Comparison of ENCODE assay signal across 19 cellular contexts in genomic region chr1:152517237-152517811, GRCh38. TPM values are rescaled to one million over a fixed set of nuclear protein-coding genes. Genes with fewer than 3 reads are reported as not detected.
A peak's percentile ranks its signal among the peaks of the same experiment; 100 is the strongest.
DNase-seq lines count a peak whose midpoint lies in the region; ATAC-seq and TF ChIP-seq lines count a peak whose summit lies in the region.
"Had no signal": no experiment of that assay in that cellular context is flagged by ENCODE, and none has a peak within 500 bp of the region (broad histone marks: within the 10 kb centered on the region; RNA-seq: fewer than 3 reads in every experiment).

No MANE protein-coding gene starts in this region.

- H3K27ac Mint-ChIP-seq in HFFc6, result no peak overlapping the region; the same call in 1 of the 2 replicates
- no peak overlapping the region for H3K27ac Mint-ChIP-seq in activated CD8-positive, alpha-beta T cell treated with anti-CD3 and anti-CD28 coated beads, Interleukin-2, amount 10 ng/mL, durations not matched to agents 7 days and 5 days
- H3K27ac Mint-ChIP-seq in stimulated activated naive B cell treated with anti-CD40 and anti-IgM and Interleukin-4, amounts not matched to agents 10 μg/mL and 1 μg/mL and 100 μg/mL, for 72 hours, result no peak overlapping the region
- H3K27ac Mint-ChIP-seq: activated CD4-positive, alpha-beta T cell treated with anti-CD3 and anti-CD28 coated beads, Interleukin-2, amount 10 ng/mL, durations not matched to agents 7 days and 5 days; activated naive CD4-positive, alpha-beta T cell treated with anti-CD3 and anti-CD28 coated beads for 36 hours; CD4-positive, CD25-positive, alpha-beta regulatory T cell had no signal

- H3K36me3 Mint-ChIP-seq in HFFc6 (ENCODE audit: low read depth), result no peaks in the 10 kb centered on the region
- no peaks in the 10 kb centered on the region for H3K36me3 Mint-ChIP-seq in activated CD8-positive, alpha-beta T cell treated with anti-CD3 and anti-CD28 coated beads, Interleukin-2, amount 10 ng/mL, durations not matched to agents 7 days and 5 days (ENCODE audit: low read depth)
- H3K36me3 Mint-ChIP-seq in stimulated activated naive B cell treated with anti-CD40 and anti-IgM and Interleukin-4, amounts not matched to agents 10 μg/mL and 1 μg/mL and 100 μg/mL, for 72 hours, result no peaks in the 10 kb centered on the region
- H3K36me3 Mint-ChIP-seq: CD4-positive, CD25-positive, alpha-beta regulatory T cell had no signal

- no peaks in the 10 kb centered on the region for H3K9me3 ChIP-seq in RWPE2 (ENCODE audit: severe bottlenecking)
- H3K9me3 ChIP-seq: heart right ventricle, stomach had no signal

- no peak overlapping the region for H3K4me3 Mint-ChIP-seq in HFFc6
- H3K4me3 Mint-ChIP-seq in activated CD8-positive, alpha-beta T cell treated with anti-CD3 and anti-CD28 coated beads, Interleukin-2, amount 10 ng/mL, durations not matched to agents 7 days and 5 days, result no peak overlapping the region
- H3K4me3 Mint-ChIP-seq in stimulated activated naive B cell treated with anti-CD40 and anti-IgM and Interleukin-4, amounts not matched to agents 10 μg/mL and 1 μg/mL and 100 μg/mL, for 72 hours, result no peak overlapping the region
- H3K4me3 Mint-ChIP-seq: activated CD4-positive, alpha-beta T cell treated with anti-CD3 and anti-CD28 coated beads, Interleukin-2, amount 10 ng/mL, durations not matched to agents 7 days and 5 days; activated naive CD4-positive, alpha-beta T cell treated with anti-CD3 and anti-CD28 coated beads for 36 hours; CD4-positive, CD25-positive, alpha-beta regulatory T cell had no signal

- no peaks in the 10 kb centered on the region for H3K27me3 ChIP-seq in RWPE2 (ENCODE audit: insufficient read depth, poor library complexity, severe bottlenecking)
- H3K27me3 ChIP-seq in foreskin keratinocyte, result peaks cover 4% of the 10 kb centered on the region

- no peak overlapping the region for H3K4me3 ChIP-seq in RWPE2 (ENCODE audit: severe bottlenecking)
- H3K4me3 ChIP-seq: heart right ventricle, stomach had no signal

- CTCF ChIA-PET in activated CD8-positive, alpha-beta T cell treated with anti-CD3 and anti-CD28 coated beads, Interleukin-2, amount 10 ng/mL, durations not matched to agents 7 days and 5 days (lab: Charles Lee), result no interaction called here

- no peaks in the 10 kb centered on the region for H3K36me3 ChIP-seq in RWPE2 (ENCODE audit: low read depth)
- H3K36me3 ChIP-seq: heart right ventricle, stomach had no signal

- peak overlapping the region; percentile 78 for H3K27ac ChIP-seq in RWPE2 (ENCODE audit: poor library complexity, severe bottlenecking)
- H3K27ac ChIP-seq in foreskin keratinocyte, result peak overlapping the region; percentile 66
- H3K27ac ChIP-seq: heart right ventricle, stomach had no signal

- TF ChIP-seq CTCF in HFFc6 (IDR thresholded peaks at IDR 0.05) (no peak), RWPE2 (IDR thresholded peaks at IDR 0.05; ENCODE audit: poor library complexity, severe bottlenecking) (no peak), foreskin keratinocyte (conservative IDR thresholded peaks at IDR 0.05) (no peak)

- POLR2A ChIA-PET in activated CD8-positive, alpha-beta T cell treated with anti-CD3 and anti-CD28 coated beads, Interleukin-2, amount 10 ng/mL, durations not matched to agents 7 days and 5 days (lab: Charles Lee), result no interaction called here

- DNase-seq in A172 (ENCODE audit: low spot score), result peak; percentile 88
- peak; percentile 18 for DNase-seq in HFFc6
- DNase-seq in RWPE2 (ENCODE audit: low spot score), result peak; percentile 77
- DNase-seq in foreskin keratinocyte, result peak in 1 of 2 donors; percentile 67
- DNase-seq in posterior vena cava (ENCODE audit: low spot score), result no peak
- DNase-seq in activated CD8-positive, alpha-beta T cell treated with anti-CD3 and anti-CD28 coated beads, Interleukin-2, amount 10 ng/mL, durations not matched to agents 7 days and 5 days, result no peak
- no peak for DNase-seq in stimulated activated naive B cell treated with anti-CD40 and anti-IgM and Interleukin-4, amounts not matched to agents 10 μg/mL and 1 μg/mL and 100 μg/mL, for 72 hours
- DNase-seq: activated CD4-positive, alpha-beta T cell treated with anti-CD3 and anti-CD28 coated beads, Interleukin-2, amount 10 ng/mL, durations not matched to agents 7 days and 5 days; activated naive CD4-positive, alpha-beta T cell treated with anti-CD3 and anti-CD28 coated beads for 36 hours; activated T-cell treated with anti-CD3 and anti-CD28 coated beads for 4 hours; CD4-positive, CD25-positive, alpha-beta regulatory T cell; heart right ventricle; NCI-H2081; NCI-H526; retina; stomach had no signal

- intact Hi-C loops in posterior vena cava (cut with DNase I), result no loop called here

- peaks cover 13% of the 10 kb centered on the region; the same call in 1 of the 2 replicates for H3K4me1 Mint-ChIP-seq in HFFc6 (ENCODE audit: low read depth)
- no peaks in the 10 kb centered on the region for H3K4me1 Mint-ChIP-seq in activated CD8-positive, alpha-beta T cell treated with anti-CD3 and anti-CD28 coated beads, Interleukin-2, amount 10 ng/mL, durations not matched to agents 7 days and 5 days (ENCODE audit: low read depth)
- no peaks in the 10 kb centered on the region for H3K4me1 Mint-ChIP-seq in stimulated activated naive B cell treated with anti-CD40 and anti-IgM and Interleukin-4, amounts not matched to agents 10 μg/mL and 1 μg/mL and 100 μg/mL, for 72 hours

- H3K4me1 ChIP-seq in RWPE2 (ENCODE audit: insufficient read depth, poor library complexity, severe bottlenecking), result peaks cover 37% of the 10 kb centered on the region
- peaks cover 15% of the 10 kb centered on the region for H3K4me1 ChIP-seq in foreskin keratinocyte

- ATAC-seq in RWPE2 (ENCODE audit: low read depth) (peak; percentile 88), foreskin keratinocyte (peak; percentile 77), HG02571 (IDR thresholded peaks at IDR 0.05; ENCODE audit: unreplicated experiment) (no peak)
- no peak for ATAC-seq in activated CD8-positive, alpha-beta T cell treated with anti-CD3 and anti-CD28 coated beads, Interleukin-2, amount 10 ng/mL, durations not matched to agents 7 days and 5 days
- ATAC-seq in stimulated activated naive B cell treated with anti-CD40 and anti-IgM and Interleukin-4, amounts not matched to agents 10 μg/mL and 1 μg/mL and 100 μg/mL, for 72 hours (replicated peaks), result no peak

- no peaks in the 10 kb centered on the region for H3K9me3 Mint-ChIP-seq in HFFc6
- no peaks in the 10 kb centered on the region for H3K9me3 Mint-ChIP-seq in activated CD8-positive, alpha-beta T cell treated with anti-CD3 and anti-CD28 coated beads, Interleukin-2, amount 10 ng/mL, durations not matched to agents 7 days and 5 days (ENCODE audit: insufficient read depth)
- no peaks in the 10 kb centered on the region for H3K9me3 Mint-ChIP-seq in stimulated activated naive B cell treated with anti-CD40 and anti-IgM and Interleukin-4, amounts not matched to agents 10 μg/mL and 1 μg/mL and 100 μg/mL, for 72 hours
- H3K9me3 Mint-ChIP-seq: activated CD4-positive, alpha-beta T cell treated with anti-CD3 and anti-CD28 coated beads, Interleukin-2, amount 10 ng/mL, durations not matched to agents 7 days and 5 days; activated naive CD4-positive, alpha-beta T cell treated with anti-CD3 and anti-CD28 coated beads for 36 hours had no signal

- peaks cover 14% of the 10 kb centered on the region for H3K27me3 Mint-ChIP-seq in HFFc6 (ENCODE audit: insufficient read depth)
- H3K27me3 Mint-ChIP-seq in activated CD8-positive, alpha-beta T cell treated with anti-CD3 and anti-CD28 coated beads, Interleukin-2, amount 10 ng/mL, durations not matched to agents 7 days and 5 days (ENCODE audit: low read depth), result peaks cover 41% of the 10 kb centered on the region
- H3K27me3 Mint-ChIP-seq in stimulated activated naive B cell treated with anti-CD40 and anti-IgM and Interleukin-4, amounts not matched to agents 10 μg/mL and 1 μg/mL and 100 μg/mL, for 72 hours, result peaks cover 40 to 51% of the 10 kb centered on the region in 2 donors

RNA-seq across cellular contexts. Expression of gene CRCT1, which starts 3.0 kb away (rescaled TPM):
- not detected in 2 replicates for total RNA-seq in A172 (2014; rRNA removed; shearing (Covaris generic))
- not detected for total RNA-seq in HFFc6 (2021; fragmentation: NEBNext Ultra II Directional; extraction: Animal tissue kit (Norgen Biotek cat#: 25700))
- total RNA-seq in foreskin keratinocyte (1.7 and 3.5 TPM in 2 replicates), posterior vena cava (not detected)
- polyA plus RNA-seq in foreskin keratinocyte, result 2.6 and 5.6 TPM in 2 replicates
- total RNA-seq in activated CD8-positive, alpha-beta T cell treated with anti-CD3 and anti-CD28 coated beads, Interleukin-2, amount 10 ng/mL, durations not matched to agents 7 days and 5 days, result not detected
- total RNA-seq: A673; activated CD4-positive, alpha-beta T cell treated with anti-CD3 and anti-CD28 coated beads, Interleukin-2, amount 10 ng/mL, durations not matched to agents 7 days and 5 days; activated naive CD4-positive, alpha-beta T cell treated with anti-CD3 and anti-CD28 coated beads for 36 hours; CD4-positive, CD25-positive, alpha-beta regulatory T cell; heart right ventricle; stomach; ureter had no signal
- polyA plus RNA-seq: CD4-positive, CD25-positive, alpha-beta regulatory T cell had no signal

RNA-seq across cellular contexts. Expression of gene LCE5A, which starts 6.7 kb away (rescaled TPM):
- not detected in 2 replicates for total RNA-seq in A172 (2014; rRNA removed; shearing (Covaris generic))
- not detected for total RNA-seq in HFFc6 (2021; fragmentation: NEBNext Ultra II Directional; extraction: Animal tissue kit (Norgen Biotek cat#: 25700))
- total RNA-seq in foreskin keratinocyte, result not detected in 2 replicates
- not detected in 2 replicates for polyA plus RNA-seq in foreskin keratinocyte
- total RNA-seq in posterior vena cava, result not detected
- total RNA-seq in activated CD8-positive, alpha-beta T cell treated with anti-CD3 and anti-CD28 coated beads, Interleukin-2, amount 10 ng/mL, durations not matched to agents 7 days and 5 days, result not detected
- total RNA-seq: A673; activated CD4-positive, alpha-beta T cell treated with anti-CD3 and anti-CD28 coated beads, Interleukin-2, amount 10 ng/mL, durations not matched to agents 7 days and 5 days; activated naive CD4-positive, alpha-beta T cell treated with anti-CD3 and anti-CD28 coated beads for 36 hours; CD4-positive, CD25-positive, alpha-beta regulatory T cell; heart right ventricle; stomach; ureter had no signal
- polyA plus RNA-seq: CD4-positive, CD25-positive, alpha-beta regulatory T cell; stomach had no signal

RNA-seq across cellular contexts. Expression of gene LCE3E, which starts 49.3 kb away (rescaled TPM):
- not detected in 2 replicates for total RNA-seq in A172 (2014; rRNA removed; shearing (Covaris generic))
- total RNA-seq in HFFc6 (2021; fragmentation: NEBNext Ultra II Directional; extraction: Animal tissue kit (Norgen Biotek cat#: 25700)), result not detected
- total RNA-seq in foreskin keratinocyte (2.0 and 2.8 TPM in 2 replicates), posterior vena cava (not detected)
- 1.6 and 2.0 TPM in 2 replicates for polyA plus RNA-seq in foreskin keratinocyte
- total RNA-seq in activated CD8-positive, alpha-beta T cell treated with anti-CD3 and anti-CD28 coated beads, Interleukin-2, amount 10 ng/mL, durations not matched to agents 7 days and 5 days, result not detected
- total RNA-seq: A673; activated CD4-positive, alpha-beta T cell treated with anti-CD3 and anti-CD28 coated beads, Interleukin-2, amount 10 ng/mL, durations not matched to agents 7 days and 5 days; activated naive CD4-positive, alpha-beta T cell treated with anti-CD3 and anti-CD28 coated beads for 36 hours; CD4-positive, CD25-positive, alpha-beta regulatory T cell; heart right ventricle; stomach; ureter had no signal
- polyA plus RNA-seq: CD4-positive, CD25-positive, alpha-beta regulatory T cell; heart right ventricle had no signal

Comparison
In these comparisons a context has a peak if more than half of its experiments do, and no peak if none do; other contexts are left out.
1. DNase-seq: peak in A172 (single experiment), HFFc6 (single experiment) and RWPE2 (single experiment); none in posterior vena cava (single experiment), activated CD8-positive, alpha-beta T cell treated with anti-CD3 and anti-CD28 coated beads, Interleukin-2, amount 10 ng/mL, durations not matched to agents 7 days and 5 days (single experiment) and stimulated activated naive B cell treated with anti-CD40 and anti-IgM and Interleukin-4, amounts not matched to agents 10 μg/mL and 1 μg/mL and 100 μg/mL, for 72 hours (single experiment).
2. ATAC-seq: peak in RWPE2 (single experiment) and foreskin keratinocyte (single experiment); none in activated CD8-positive, alpha-beta T cell treated with anti-CD3 and anti-CD28 coated beads, Interleukin-2, amount 10 ng/mL, durations not matched to agents 7 days and 5 days (single experiment), HG02571 (single experiment) and stimulated activated naive B cell treated with anti-CD40 and anti-IgM and Interleukin-4, amounts not matched to agents 10 μg/mL and 1 μg/mL and 100 μg/mL, for 72 hours (0 of 2).